Comparison of ENCODE assay signal across 23 cellular contexts in the genomic region with DNA sequence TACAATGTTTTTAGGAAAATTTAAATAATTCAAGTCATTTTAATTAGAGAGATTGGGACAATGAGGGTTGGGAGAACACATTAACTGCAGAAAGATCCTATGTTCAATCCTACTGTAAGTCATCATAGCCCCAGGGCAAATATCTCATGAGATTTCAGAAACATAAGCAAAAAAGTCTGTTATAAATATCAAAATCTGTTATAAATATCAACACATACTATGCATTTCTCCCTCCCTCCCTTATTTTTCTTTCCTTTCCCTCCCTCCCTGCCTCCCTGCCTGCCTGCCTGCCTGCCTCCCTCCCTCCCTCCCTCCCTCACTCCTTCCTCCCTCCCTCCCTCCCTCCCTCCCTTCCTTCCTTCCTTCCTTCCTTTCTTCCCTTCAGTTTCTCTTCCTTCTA.
DNase-seq lines count a peak whose midpoint lies in the region; ATAC-seq, FAIRE-seq and TF ChIP-seq lines count a peak whose summit lies in the region.
"Had no signal": no experiment of that assay in that cellular context is flagged by ENCODE, and none has a peak within 500 bp of the region (broad histone marks: within the 10 kb centered on the region; RNA-seq: fewer than 3 reads in every experiment).

No MANE protein-coding gene starts in this region.

- CTCF ChIA-PET in HepG2 (lab: Yijun Ruan, JAX; ENCODE audit: low intra/inter-chr PET ratio, low total read pairs), result no interaction called here

- H4K20me1 ChIP-seq in HepG2 (ENCODE audit: insufficient read depth, low read length), result no peaks in the 10 kb centered on the region
- H4K20me1 ChIP-seq: BLaER1 treated with 17β-estradiol and CSF1 and Interleukin-3, amounts not matched to agents 10 nM and 100 nM had no signal

- intact Hi-C loops in HepG2 (cut with micrococcal nuclease; ENCODE audit: unreplicated experiment), result no loop called here
- intact Hi-C loops in right lobe of liver (cut with DNase I), result no loop called here
- intact Hi-C loops in dorsolateral prefrontal cortex (cut with DNase I), result no loop called here

- FAIRE-seq in HepG2 (lab: Jason Lieb, UNC), result no peak
- FAIRE-seq: A549, D721Med, GM12878, GM12892, GM18507, GM19239 had no signal

- no peaks in the 10 kb centered on the region for H3K79me2 ChIP-seq in HepG2 (ENCODE audit: insufficient read depth, low read length)

- H2AFZ ChIP-seq in HepG2 (ENCODE audit: low read length), result no peak overlapping the region

- H3K4me3 ChIP-seq in HepG2 (replicated peaks in 1 of 3; ENCODE audit: insufficient read depth in 1 of 3, low read depth in 2 of 3, low read length in 3 of 3) (no peak overlapping the region), right lobe of liver (no peak overlapping the region), adipocyte (ENCODE audit: low read length) (no peak overlapping the region), epithelial cell of esophagus (ENCODE audit: low read length) (no peak overlapping the region), dorsolateral prefrontal cortex (no peak overlapping the region)
- H3K4me3 ChIP-seq: A549; BLaER1 treated with 17β-estradiol and CSF1 and Interleukin-3, amounts not matched to agents 10 nM and 100 nM; GM12878 had no signal

- H3K27me3 ChIP-seq in HepG2 (ENCODE audit: control insufficient read depth in 1 of 2, insufficient read depth in 2 of 2, low read length in 2 of 2) (no peaks in the 10 kb centered on the region), right lobe of liver (no peaks in the 10 kb centered on the region), adipocyte (replicated peaks; ENCODE audit: control insufficient read depth, insufficient read depth, low read length) (peaks cover 6% of the 10 kb centered on the region), dorsolateral prefrontal cortex (peaks cover 0 to 3% (median 0%) of the 10 kb centered on the region in 45 donors)
- H3K27me3 ChIP-seq: BLaER1 treated with 17β-estradiol and CSF1 and Interleukin-3, amounts not matched to agents 10 nM and 100 nM had no signal

- H3K4me1 ChIP-seq in HepG2 (ENCODE audit: insufficient read depth, low read length) (no peaks in the 10 kb centered on the region), right lobe of liver (no peaks in the 10 kb centered on the region), adipocyte (ENCODE audit: control insufficient read depth, insufficient read depth, low read length) (no peaks in the 10 kb centered on the region)
- H3K4me1 ChIP-seq: A549, Caco-2 had no signal

- no peaks in the 10 kb centered on the region; the same call in 1 of the 2 replicates for H3K9me3 ChIP-seq in HepG2 (ENCODE audit: low read length)
- no peaks in the 10 kb centered on the region for H3K9me3 ChIP-seq in right lobe of liver
- H3K9me3 ChIP-seq in adipocyte (ENCODE audit: control insufficient read depth, low read length), result no peaks in the 10 kb centered on the region
- H3K9me3 ChIP-seq: A549, Caco-2 had no signal

- DNase-seq in HepG2 (ENCODE audit: low spot score), result no peak
- DNase-seq in right lobe of liver, result no peak
- DNase-seq in adipocyte (ENCODE audit: low read depth), result peak; percentile 29
- peak; percentile 17 for DNase-seq in epithelial cell of esophagus (ENCODE audit: low read depth)
- no peak for DNase-seq in HPDE6-E6E7 (ENCODE audit: extremely low spot score)
- DNase-seq in dorsolateral prefrontal cortex, result no peak
- DNase-seq: AML-193; Caco-2; Calu3; CD4-positive, alpha-beta T cell; CD8-positive, alpha-beta T cell; DMS79 treated with DMSO at 0.1 percent for 48 hours; GDM1 had no signal

- in situ Hi-C loops in HepG2 (cut with HindIII; ENCODE audit: extremely low pct_ligation_motif_present, low pct_unique_long_range_greater_than_20kb), result no loop called here

- TF ChIP-seq EP300 in HepG2 (IDR thresholded peaks at IDR 0.05; ENCODE audit: low read depth in 2 of 2, low read length in 2 of 2) (no peak), HepG2 (CRISPR knock-in tag; IDR thresholded peaks at IDR 0.05; ENCODE audit: borderline replicate concordance) (no peak)

- no peak overlapping the region for H3K4me2 ChIP-seq in HepG2 (ENCODE audit: low read depth, low read length)
- H3K4me2 ChIP-seq: A549 had no signal

- ATAC-seq in HepG2 (no peak), right lobe of liver (no peak), HG03175 (IDR thresholded peaks at IDR 0.05; ENCODE audit: unreplicated experiment) (no peak)
- ATAC-seq: A549; CD8-positive, alpha-beta T cell had no signal

- H3K27ac ChIP-seq in HepG2 (ENCODE audit: extremely low read length, insufficient read depth, low read length) (no peak overlapping the region), right lobe of liver (no peak overlapping the region), dorsolateral prefrontal cortex (no peak overlapping the region)
- H3K27ac ChIP-seq: 22Rv1; A549; BLaER1 treated with 17β-estradiol and CSF1 and Interleukin-3, amounts not matched to agents 10 nM and 100 nM; C4-2B had no signal

- TF ChIP-seq RAD21 in HepG2 (CRISPR knock-in tag; IDR thresholded peaks at IDR 0.05), result no peak

- no peak for TF ChIP-seq CTCF in HepG2 (CRISPR knock-in tag; IDR thresholded peaks at IDR 0.05)
- TF ChIP-seq CTCF in right lobe of liver (IDR thresholded peaks at IDR 0.05), result no peak
- TF ChIP-seq CTCF in epithelial cell of esophagus (IDR thresholded peaks at IDR 0.05; ENCODE audit: insufficient read depth, low read depth, low read length, missing control alignments), result no peak
- no peak for TF ChIP-seq CTCF in dorsolateral prefrontal cortex (IDR thresholded peaks at IDR 0.05 in 54 of 56, conservative IDR thresholded peaks at IDR 0.05 in 2 of 56; ENCODE audit: low read depth in 1 of 56, partially characterized antibody in 56 of 56)

- POLR2A ChIA-PET in HepG2 (lab: Yijun Ruan, JAX), result no interaction called here

- no TSS peak for BruUV-seq in HepG2 (replicated peaks; lab: Mats Ljungman, UMichigan)

- H3K9ac ChIP-seq in HepG2 (ENCODE audit: insufficient read depth, low read depth, low read length) (no peak overlapping the region), adipocyte (ENCODE audit: low read length) (no peak overlapping the region)
- H3K9ac ChIP-seq: BLaER1 treated with 17β-estradiol and CSF1 and Interleukin-3, amounts not matched to agents 10 nM and 100 nM had no signal

- H3K36me3 ChIP-seq in HepG2 (replicated peaks in 1 of 2; ENCODE audit: control insufficient read depth in 1 of 2, insufficient read depth in 2 of 2, low read length in 2 of 2) (no peaks in the 10 kb centered on the region), right lobe of liver (no peaks in the 10 kb centered on the region), adipocyte (ENCODE audit: control insufficient read depth, insufficient read depth, low read length, severe bottlenecking) (no peaks in the 10 kb centered on the region)
- H3K36me3 ChIP-seq: BLaER1 treated with 17β-estradiol and CSF1 and Interleukin-3, amounts not matched to agents 10 nM and 100 nM had no signal

- TF ChIP-seq POLR2A in HepG2 (IDR thresholded peaks at IDR 0.05; ENCODE audit: insufficient read depth in 1 of 2, low read depth in 2 of 2, low read length in 2 of 2) (no peak), right lobe of liver (IDR thresholded peaks at IDR 0.05) (no peak)

TF ChIP-seq in HepG2, 621 proteins besides CTCF, POLR2A, EP300 and RAD21:
- TF ChIP-seq HNRNPK (IDR thresholded peaks at IDR 0.05; ENCODE audit: low read depth, low read length, poor library complexity, severe bottlenecking), result peak; percentile 85
- no peak for TF ChIP-seq SP1 (IDR thresholded peaks at IDR 0.05)
- no peak for TF ChIP-seq SP1 (CRISPR knock-in tag; IDR thresholded peaks at IDR 0.05)
- no peak for TF ChIP-seq SIX4 (CRISPR knock-in tag; IDR thresholded peaks at IDR 0.05)

Comparison
In these comparisons a context has a peak if more than half of its experiments do, and no peak if none do; other contexts are left out.
1. DNase-seq: peak in adipocyte (single experiment) and epithelial cell of esophagus (single experiment); none in HepG2 (single experiment), right lobe of liver (0 of 3), HPDE6-E6E7 (single experiment) and dorsolateral prefrontal cortex (0 of 10).